ENCODE assay signal across 8 cellular contexts in genomic region chr3:127455541-127456450, GRCh38.
A peak's percentile ranks its signal among the peaks of the same experiment; 100 is the strongest.
DNase-seq lines count a peak whose midpoint lies in the region; ATAC-seq and TF ChIP-seq lines count a peak whose summit lies in the region.

No MANE protein-coding gene starts in this region.

- H3K4me3 ChIP-seq in iPS-18c (ENCODE audit: insufficient read depth, low read depth, low read length) (peak overlapping the region; percentile 60), skeletal muscle cell (ENCODE audit: low read depth, low read length) (peak overlapping the region; percentile 43)

- peak; percentile 98 for TF ChIP-seq CTCF in MCF 10A (IDR thresholded peaks at IDR 0.05; ENCODE audit: unreplicated experiment)

- no peak for ATAC-seq in HG03469 (IDR thresholded peaks at IDR 0.05; ENCODE audit: unreplicated experiment)

- no peaks in the 10 kb centered on the region for H3K36me3 Mint-ChIP-seq in MCF 10A (ENCODE audit: insufficient read depth, unreplicated experiment)

- H3K9me3 Mint-ChIP-seq in MCF 10A (ENCODE audit: unreplicated experiment): no peaks in the 10 kb centered on the region

- H3K4me3 Mint-ChIP-seq in MCF 10A (ENCODE audit: unreplicated experiment): peak overlapping the region; percentile 62

- DNase-seq in DMS79 treated with DMSO at 0.1 percent for 48 hours (lab: John Stamatoyannopoulos, UW): peak; percentile 73
- peak; percentile 36 for DNase-seq in GOT3 (lab: John Stamatoyannopoulos, UW)
- peak; percentile 80 for DNase-seq in NAMALWA (ENCODE audit: low spot score)
- DNase-seq in SKM-1 treated with dmso at 0.1 percent for 144 hours (lab: John Stamatoyannopoulos, UW; ENCODE audit: unreplicated experiment): peak; percentile 39
- DNase-seq in MCF 10A (ENCODE audit: unreplicated experiment): peak; percentile 76
- DNase-seq in skeletal muscle cell (ENCODE audit: low read depth): peak; percentile 5

- intact Hi-C loops in MCF 10A (cut with micrococcal nuclease): loop anchor here (1.0 to 2.0 kb wide), 5 partner anchors 453 to 933 kb away; partner anchors contain the start of gene PLXNA1

- H3K27me3 Mint-ChIP-seq in MCF 10A (ENCODE audit: insufficient read depth, unreplicated experiment): no peaks in the 10 kb centered on the region

- CTCF ChIA-PET in MCF 10A (lab: Yijun Ruan, JAX): interaction anchor here (0.5 to 7.0 kb wide), 37 partner anchors 9 to 1034 kb away, joined by 3 to 76 read pairs (median 3); no protein-coding TSS in a partner anchor

- POLR2A ChIA-PET in MCF 10A (lab: Yijun Ruan, JAX): interaction anchor here (0.6 to 2.7 kb wide), 6 partner anchors 382 to 980 kb away, joined by 3 to 16 read pairs (median 3); partner anchors contain the start of gene ZXDC

- no peak overlapping the region for H3K27ac Mint-ChIP-seq in MCF 10A (ENCODE audit: low read depth, unreplicated experiment)

- peaks cover 2% of the 10 kb centered on the region for H3K9me3 ChIP-seq in iPS-18c (ENCODE audit: control insufficient read depth, insufficient read depth, low read length)

- BruUV-seq in MCF 10A (replicated peaks; lab: Mats Ljungman, UMichigan): no TSS peak

- H3K4me1 Mint-ChIP-seq in MCF 10A (ENCODE audit: insufficient read depth, unreplicated experiment): peaks cover 28% of the 10 kb centered on the region

Comparison
In these comparisons a context has a peak if more than half of its experiments do, and no peak if none do; other contexts are left out.
1. DNase-seq: peak in every context shown above with its lines; median percentile 80 in NAMALWA; 76 in MCF 10A; 73 in DMS79 treated with DMSO at 0.1 percent for 48 hours; 39 in SKM-1 treated with dmso at 0.1 percent for 144 hours; 36 in GOT3; 5 in skeletal muscle cell.